7 cellular contexts compared by ENCODE assay signal in the genomic region with DNA sequence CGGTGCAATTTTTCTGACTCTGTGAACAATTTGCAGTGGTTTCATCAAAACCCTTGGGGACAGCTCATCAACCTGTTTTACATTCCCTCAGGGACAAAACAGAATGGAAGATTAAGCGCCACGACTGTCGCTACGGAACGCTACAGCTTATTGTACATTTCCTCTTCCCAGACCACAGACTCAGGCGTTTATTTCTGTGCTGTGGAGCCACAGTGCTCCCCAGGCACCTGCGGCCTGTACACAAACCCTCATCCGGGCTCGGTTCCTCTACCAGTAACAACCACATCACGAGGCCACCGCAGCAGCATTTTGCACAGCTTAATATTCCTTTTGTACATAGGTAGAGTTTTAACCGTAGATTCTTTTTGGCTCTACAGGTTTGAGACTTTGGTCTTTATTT.
DNase-seq lines count a peak whose midpoint lies in the region; ATAC-seq, FAIRE-seq and TF ChIP-seq lines count a peak whose summit lies in the region.

No MANE protein-coding gene starts in this region.

- no peak overlapping the region for H3K27ac ChIP-seq in OCI-LY7 (ENCODE audit: low read depth, low read length, poor library complexity, severe bottlenecking)
- H3K27ac ChIP-seq in endothelial cell of umbilical vein (ENCODE audit: insufficient read depth, low read depth, low read length) = no peak overlapping the region

- no peak overlapping the region for H3K9ac ChIP-seq in endothelial cell of umbilical vein (replicated peaks; ENCODE audit: extremely low read depth, insufficient read depth, low read length)

- intact Hi-C loops in OCI-LY7 (cut with micrococcal nuclease; ENCODE audit: unreplicated experiment) (no loop called here), endothelial cell of umbilical vein (cut with micrococcal nuclease) (no loop called here)

- CTCF ChIA-PET in OCI-LY7 (lab: Charles Lee; ENCODE audit: unreplicated experiment) (no interaction called here), endothelial cell of umbilical vein (lab: Charles Lee) (interaction anchor here (0.6 to 1.4 kb wide), 11 partner anchors 13 to 219 kb away, joined by 3 to 4 read pairs (median 3); no protein-coding TSS in a partner anchor)

- no peaks in the 10 kb centered on the region for H3K9me1 ChIP-seq in endothelial cell of umbilical vein (replicated peaks; ENCODE audit: control insufficient read depth, extremely low read depth, insufficient read depth, low read length)

- no peak for TF ChIP-seq POLR2A in endothelial cell of umbilical vein (IDR thresholded peaks at IDR 0.05; ENCODE audit: low read depth, low read length)

- ATAC-seq in GM19025 (IDR thresholded peaks at IDR 0.05; ENCODE audit: low read depth, unreplicated experiment) = peak; percentile 79
- peak; percentile 93 for ATAC-seq in HG02852 (IDR thresholded peaks at IDR 0.05; ENCODE audit: unreplicated experiment)

- POLR2A ChIA-PET in OCI-LY7 (lab: Charles Lee) = interaction anchor here (0.7 kb wide), 2 partner anchors 22 to 223 kb away, joined by 3 to 4 read pairs; no protein-coding TSS in a partner anchor
- POLR2A ChIA-PET in endothelial cell of umbilical vein (lab: Charles Lee) = no interaction called here

- FAIRE-seq in endothelial cell of umbilical vein (lab: Jason Lieb, UNC) = no peak

- H3K9me3 ChIP-seq in OCI-LY7 (ENCODE audit: low read length) = no peaks in the 10 kb centered on the region
- no peaks in the 10 kb centered on the region for H3K9me3 ChIP-seq in endothelial cell of umbilical vein (replicated peaks; ENCODE audit: control insufficient read depth, insufficient read depth, low read length)

- BruUV-seq in OCI-LY7 (replicated peaks; lab: Mats Ljungman, UMichigan) (no TSS peak), endothelial cell of umbilical vein (replicated peaks; lab: Mats Ljungman, UMichigan) (no TSS peak)

- peaks cover 2 to 3% of the 10 kb centered on the region in 2 experiments for H3K27me3 ChIP-seq in endothelial cell of umbilical vein (ENCODE audit: control insufficient read depth in 2 of 2, insufficient read depth in 2 of 2, low read length in 2 of 2)

- H2AFZ ChIP-seq in OCI-LY7 (ENCODE audit: low read length) (peak overlapping the region; percentile 51; the same call in 1 of the 2 replicates), endothelial cell of umbilical vein (ENCODE audit: low read depth, low read length) (peak overlapping the region; percentile 44)

- TF ChIP-seq CTCF in OCI-LY7 (conservative IDR thresholded peaks at IDR 0.05; ENCODE audit: low read length) (no peak), endothelial cell of umbilical vein (IDR thresholded peaks at IDR 0.05; ENCODE audit: extremely low read depth in 1 of 2, insufficient read depth in 1 of 2, low read depth in 1 of 2, low read length in 2 of 2) (no peak)

- H3K4me2 ChIP-seq in OCI-LY7 (ENCODE audit: low read length) (peak overlapping the region; percentile 45), endothelial cell of umbilical vein (ENCODE audit: insufficient read depth, low read length) (no peak overlapping the region)

- H3K9me2 ChIP-seq in OCI-LY7 (ENCODE audit: insufficient read depth, low read length) = no peaks in the 10 kb centered on the region

- peak; percentile 71 for DNase-seq in OCI-LY7 (ENCODE audit: low spot score)
- DNase-seq in endothelial cell of umbilical vein (ENCODE audit: low read depth, low spot score) = no peak
- DNase-seq in effector CD8-positive, alpha-beta T cell (lab: John Stamatoyannopoulos, UW) = no peak
- no peak for DNase-seq in COLO668 (lab: John Stamatoyannopoulos, UW; ENCODE audit: unreplicated experiment)
- DNase-seq in LoVo (ENCODE audit: low spot score) = no peak

- peak overlapping the region; percentile 24 for H3K4me3 ChIP-seq in OCI-LY7 (ENCODE audit: low read depth, low read length, poor library complexity, severe bottlenecking)
- no peak overlapping the region for H3K4me3 ChIP-seq in endothelial cell of umbilical vein (replicated peaks in 1 of 3; ENCODE audit: insufficient read depth in 1 of 3, low read depth in 1 of 3, low read length in 3 of 3)

- H3K36me3 ChIP-seq in OCI-LY7 (ENCODE audit: insufficient read depth, low read length) = no peaks in the 10 kb centered on the region
- H3K36me3 ChIP-seq in endothelial cell of umbilical vein (ENCODE audit: control insufficient read depth in 2 of 2, extremely low read depth in 1 of 2, insufficient read depth in 2 of 2, low read length in 2 of 2) = no peaks in the 10 kb centered on the region

- H3K4me1 ChIP-seq in OCI-LY7 (ENCODE audit: insufficient read depth, low read length, poor library complexity, severe bottlenecking) (peaks cover 18% of the 10 kb centered on the region), endothelial cell of umbilical vein (ENCODE audit: control insufficient read depth, extremely low read depth, insufficient read depth, low read length) (peaks cover 9% of the 10 kb centered on the region)

- dilution Hi-C loops in endothelial cell of umbilical vein (cut with MboI; ENCODE audit: extremely low pct_ligation_motif_present, low sequenced_read_pairs) = no loop called here

- no peaks in the 10 kb centered on the region for H3K79me2 ChIP-seq in OCI-LY7 (ENCODE audit: insufficient read depth, low read depth, low read length)
- no peaks in the 10 kb centered on the region for H3K79me2 ChIP-seq in endothelial cell of umbilical vein (ENCODE audit: control insufficient read depth, insufficient read depth, low read length)

- no peaks in the 10 kb centered on the region for H4K20me1 ChIP-seq in OCI-LY7 (ENCODE audit: insufficient read depth, low read length)
- H4K20me1 ChIP-seq in endothelial cell of umbilical vein (replicated peaks; ENCODE audit: control insufficient read depth, extremely low read depth, insufficient read depth, low read length) = no peaks in the 10 kb centered on the region

TF ChIP-seq in endothelial cell of umbilical vein, 7 proteins besides CTCF, POLR2A, EP300 and RAD21:
- TF ChIP-seq MAX (IDR thresholded peaks at IDR 0.05; ENCODE audit: insufficient read depth, insufficient read length) = no peak
- TF ChIP-seq POLR2AphosphoS5 (IDR thresholded peaks at IDR 0.05; ENCODE audit: insufficient read depth, low read depth, low read length) = no peak
- TF ChIP-seq GATA2 (IDR thresholded peaks at IDR 0.05; ENCODE audit: insufficient read depth, insufficient read length, low read depth, low read length) = no peak
- no peak for TF ChIP-seq MYC (IDR thresholded peaks at IDR 0.05; ENCODE audit: low read depth, low read length)
- TF ChIP-seq JUN (IDR thresholded peaks at IDR 0.05; ENCODE audit: borderline replicate concordance, insufficient read depth, insufficient read length, low read depth) = no peak
- TF ChIP-seq FOS (IDR thresholded peaks at IDR 0.05; ENCODE audit: borderline replicate concordance, insufficient read depth, low read length) = no peak
- TF ChIP-seq EZH2 (IDR thresholded peaks at IDR 0.05; ENCODE audit: borderline replicate concordance, low read depth, low read length, severe bottlenecking) = no peak
